8 cellular contexts compared by ENCODE assay signal in the genomic region with DNA sequence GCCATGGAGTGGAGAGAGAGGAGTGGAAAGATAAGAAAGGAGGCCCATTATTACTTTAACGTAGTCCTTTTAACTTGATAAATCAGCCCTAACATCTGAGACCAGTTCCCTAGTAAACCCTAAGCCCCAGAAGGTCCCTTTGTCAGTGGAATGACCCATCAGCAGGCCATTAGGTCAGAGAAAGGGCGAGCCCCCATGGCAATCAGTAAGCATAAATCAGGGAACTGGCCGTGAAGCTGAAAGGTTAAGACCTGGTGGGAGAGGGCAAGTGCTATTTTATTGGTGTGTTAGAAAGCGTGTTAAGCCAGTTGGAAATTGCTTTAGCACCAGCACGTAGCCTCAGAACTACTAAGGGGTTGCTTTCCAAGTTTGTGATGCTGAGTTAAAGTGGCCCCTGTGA.
"Had no signal": no experiment of that assay in that cellular context is flagged by ENCODE, and none has a peak within 500 bp of the region (broad histone marks: within the 10 kb centered on the region; RNA-seq: fewer than 3 reads in every experiment).

No MANE protein-coding gene starts in this region.

- H3K36me3 ChIP-seq: HAP-1 had no signal

- H3K27ac Mint-ChIP-seq: HFFc6 had no signal

- DNase-seq: GM23248, GOT3, H7, HFFc6, IMR-90 had no signal

- H3K9me3 ChIP-seq: HAP-1 had no signal

- H3K4me3 ChIP-seq: GM23248, HAP-1, K562 had no signal

- H2AFZ ChIP-seq: GM23248 had no signal

- H3K4me3 Mint-ChIP-seq: HFFc6 had no signal

- H3K9ac ChIP-seq: GM23248 had no signal

- H3K4me1 ChIP-seq: HAP-1 had no signal

- H3K27ac ChIP-seq: GM23248 had no signal

- ATAC-seq: HCT116, K562 had no signal
